ENCODE assay signal across 7 cellular contexts in genomic region chr10:10663587-10663986, GRCh38.
"Had no signal": no experiment of that assay in that cellular context is flagged by ENCODE, and none has a peak within 500 bp of the region (broad histone marks: within the 10 kb centered on the region; RNA-seq: fewer than 3 reads in every experiment).

No MANE protein-coding gene starts in this region.

- ATAC-seq: natural killer cell treated with Interleukin-12 subunit alpha and Interleukin-12 subunit beta and Interleukin-15 and Interleukin-18, amount 100 ng/mL, for 72 hours had no signal

- H3K4me3 ChIP-seq: testis had no signal

- H3K27me3 ChIP-seq: brain microvascular endothelial cell, testis had no signal

- H3K27ac ChIP-seq: brain microvascular endothelial cell, testis had no signal

- H3K9me3 ChIP-seq: testis had no signal

- DNase-seq: activated CD4-positive, alpha-beta T cell treated with anti-CD3 and anti-CD28 coated beads, Interleukin-2, amount 50 U/mL, for 1 hour; activated T-cell treated with anti-CD3 and anti-CD28 coated beads, Interleukin-2, amount 50 U/mL, for 1 hour; amygdala; brain microvascular endothelial cell; stimulated activated CD4-positive, alpha-beta T cell treated with anti-CD3 and anti-CD28 coated beads, Interleukin-4, amount 100 ng/mL, for 24 hours; testis had no signal

- H3K36me3 ChIP-seq: brain microvascular endothelial cell had no signal
